ENCODE assay signal across 29 cellular contexts in genomic region chr5:151630088-151630487, GRCh38. TPM values are rescaled to one million over a fixed set of nuclear protein-coding genes. Genes with fewer than 3 reads are reported as not detected.
"Had no signal": no experiment of that assay in that cellular context is flagged by ENCODE, and none has a peak within 500 bp of the region (broad histone marks: within the 10 kb centered on the region; RNA-seq: fewer than 3 reads in every experiment).

No MANE protein-coding gene starts in this region.

- DNase-seq: activated CD4-positive, alpha-beta T cell treated with anti-CD3 and anti-CD28 coated beads for 36 hours; activated CD8-positive, alpha-beta memory T cell treated with anti-CD3 and anti-CD28 coated beads, Interleukin-2, amount 50 U/mL, for 48 hours; activated CD8-positive, alpha-beta T cell treated with anti-CD3 and anti-CD28 coated beads, Interleukin-2, amount 10 ng/mL, durations not matched to agents 7 days and 5 days; activated effector memory CD4-positive, alpha-beta T cell treated with Interleukin-2 at 50 U/mL for 16 hours; activated naive CD4-positive, alpha-beta T cell; activated T-cell treated with anti-CD3 and anti-CD28 coated beads, Interleukin-2, amount 50 U/mL, for 1 hour; amniotic stem cell; Karpas-422; MM.1S; NCI-H1105 treated with DMSO at 0.1 percent for 48 hours; NCI-H1436 treated with DMSO at 0.1 percent for 48 hours; NCI-H187; NCI-H2081; NCI-H510A treated with DMSO at 0.1 percent for 48 hours; NCI-H69; NK-92 treated with Interleukin-12 subunit alpha and Interleukin-12 subunit beta, amount 100 ng/mL, for 24 hours; OCI-M1; Right ventricle myocardium superior; RPMI8226; SJCRH30; SK-N-SH; T-helper 1 cell; WERI-Rb-1 had no signal

- H3K9me3 Mint-ChIP-seq: activated naive CD4-positive, alpha-beta T cell treated with anti-CD3 and anti-CD28 coated beads, Interleukin-2, amount 50 U/mL, for 24 hours; brain had no signal

- H3K27me3 ChIP-seq: ascending aorta had no signal

- H3K9ac ChIP-seq: SK-N-SH had no signal

- H3K9me3 ChIP-seq: ascending aorta, SJCRH30, SK-N-SH had no signal

- H3K27ac ChIP-seq: ascending aorta, SJCRH30, WERI-Rb-1 had no signal

- H3K4me3 Mint-ChIP-seq: activated CD4-positive, alpha-beta T cell treated with anti-CD3 and anti-CD28 coated beads for 36 hours; activated CD8-positive, alpha-beta T cell treated with anti-CD3 and anti-CD28 coated beads, Interleukin-2, amount 10 ng/mL, durations not matched to agents 7 days and 5 days; activated naive CD4-positive, alpha-beta T cell treated with anti-CD3 and anti-CD28 coated beads, Interleukin-2, amount 50 U/mL, for 24 hours; brain had no signal

- H3K4me1 Mint-ChIP-seq: activated CD4-positive, alpha-beta T cell treated with anti-CD3 and anti-CD28 coated beads for 36 hours; activated naive CD4-positive, alpha-beta T cell treated with anti-CD3 and anti-CD28 coated beads, Interleukin-2, amount 50 U/mL, for 24 hours had no signal

- H3K4me1 ChIP-seq: ascending aorta, SJCRH30 had no signal

- H3K4me3 ChIP-seq: ascending aorta, K562, SJCRH30 had no signal

- H3K4me2 ChIP-seq: SK-N-SH had no signal

- FAIRE-seq: K562 had no signal

- H3K27ac Mint-ChIP-seq: activated CD4-positive, alpha-beta T cell treated with anti-CD3 and anti-CD28 coated beads for 36 hours; activated CD8-positive, alpha-beta T cell treated with anti-CD3 and anti-CD28 coated beads, Interleukin-2, amount 10 ng/mL, durations not matched to agents 7 days and 5 days; activated naive CD4-positive, alpha-beta T cell treated with anti-CD3 and anti-CD28 coated beads, Interleukin-2, amount 50 U/mL, for 24 hours; brain had no signal

- H3K36me3 Mint-ChIP-seq: activated naive CD4-positive, alpha-beta T cell treated with anti-CD3 and anti-CD28 coated beads, Interleukin-2, amount 50 U/mL, for 24 hours; brain had no signal

- H3K36me3 ChIP-seq: ascending aorta, SJCRH30, WERI-Rb-1 had no signal

- ATAC-seq: activated CD4-positive, alpha-beta T cell treated with anti-CD3 and anti-CD28 coated beads for 36 hours; activated CD8-positive, alpha-beta T cell treated with anti-CD3 and anti-CD28 coated beads, Interleukin-2, amount 10 ng/mL, durations not matched to agents 7 days and 5 days; K562; Panc1 had no signal

RNA-seq across cellular contexts. Expression of gene FAT2, which starts 39.0 kb away (rescaled TPM):
- total RNA-seq: activated CD4-positive, alpha-beta T cell treated with anti-CD3 and anti-CD28 coated beads for 36 hours; activated CD8-positive, alpha-beta T cell treated with anti-CD3 and anti-CD28 coated beads, Interleukin-2, amount 10 ng/mL, durations not matched to agents 7 days and 5 days; ascending aorta; K562; Right ventricle myocardium superior; T-helper 2 cell treated with Interferon-gamma antibody and Interleukin-4, amounts not matched to agents 100 ng/mL and 5 ng/mL, for 36 hours had no signal
- polyA plus RNA-seq: K562, SK-N-SH had no signal

RNA-seq across cellular contexts. Expression of gene SPARC, which starts 56.6 kb away (rescaled TPM):
- total RNA-seq: activated CD8-positive, alpha-beta T cell treated with anti-CD3 and anti-CD28 coated beads, Interleukin-2, amount 10 ng/mL, durations not matched to agents 7 days and 5 days; T-helper 2 cell treated with Interferon-gamma antibody and Interleukin-4, amounts not matched to agents 100 ng/mL and 5 ng/mL, for 36 hours had no signal
